Comparison of ENCODE assay signal across 8 cellular contexts in the genomic region with DNA sequence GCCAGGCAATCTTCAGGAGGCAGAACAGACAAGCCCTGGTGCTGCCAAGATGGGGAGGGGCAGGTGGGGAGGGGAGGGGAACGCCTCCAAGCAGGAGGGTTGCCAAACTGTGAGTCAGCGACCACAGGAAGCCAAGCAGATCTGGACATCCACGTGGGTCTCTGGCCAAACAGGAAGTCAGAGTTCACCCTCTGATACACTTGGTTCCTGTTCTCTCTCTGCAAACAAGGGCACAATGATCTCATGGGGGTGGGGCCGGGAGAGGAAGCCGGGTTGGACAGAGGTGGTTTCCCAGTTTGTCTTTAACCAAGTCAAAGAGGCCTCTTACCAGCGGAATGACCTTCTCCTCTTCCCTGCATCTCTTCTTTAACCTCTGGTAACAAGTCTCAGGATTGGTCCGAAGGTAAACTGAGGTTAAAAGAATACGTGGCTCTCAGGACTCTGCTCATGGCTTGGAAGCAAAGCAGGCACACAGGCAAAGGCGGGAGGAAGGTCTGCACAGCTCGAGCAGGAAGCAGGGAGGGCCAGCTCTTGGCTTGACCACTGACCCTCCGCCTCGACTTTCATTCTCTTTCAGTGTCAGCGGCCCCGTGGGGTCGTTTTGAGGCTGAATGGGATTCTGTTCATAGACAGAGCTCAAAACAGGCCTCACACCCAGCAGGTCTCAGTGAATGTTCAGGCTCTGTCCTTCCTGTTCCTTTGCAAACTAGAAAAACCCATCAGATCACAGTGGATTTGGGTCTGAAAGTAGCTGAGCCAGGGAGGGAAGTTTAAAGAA. TPM values are rescaled to one million over a fixed set of nuclear protein-coding genes. Genes with fewer than 3 reads are reported as not detected.
DNase-seq lines count a peak whose midpoint lies in the region; ATAC-seq and TF ChIP-seq lines count a peak whose summit lies in the region.

No MANE protein-coding gene starts in this region.

- H2BK120ac ChIP-seq in neuronal stem cell (ENCODE audit: low read depth, low read length): no peak overlapping the region

- H3K14ac ChIP-seq in neuronal stem cell (ENCODE audit: low read length): peak overlapping the region; percentile 78

- DNase-seq in AG10803 (ENCODE audit: low read depth): peak; percentile 98
- DNase-seq in activated T-helper 1 cell treated with anti-CD3 and anti-CD28 coated beads, Interleukin-12 subunit alpha, Interleukin-12 subunit beta, Interleukin-2, Interleukin-4 antibody, amounts not matched to agents 30 ng/mL and 10 ng/mL and 1 ng/mL, durations not matched to agents 14 hours and 24 hours and 36 hours (ENCODE audit: low spot score): peak; percentile 84
- DNase-seq in fibroblast of pulmonary artery (ENCODE audit: low read depth): peak; percentile 99
- no peak for DNase-seq in neuronal stem cell (ENCODE audit: low spot score)
- DNase-seq in stromal cell of bone marrow (ENCODE audit: low read depth): peak; percentile 96

- H3K27me3 Mint-ChIP-seq in activated T-helper 1 cell treated with anti-CD3 and anti-CD28 coated beads, Interleukin-12 subunit alpha, Interleukin-12 subunit beta, Interleukin-2, Interleukin-4 antibody, amounts not matched to agents 30 ng/mL and 10 ng/mL and 1 ng/mL, durations not matched to agents 14 hours and 24 hours and 36 hours (ENCODE audit: insufficient read depth): no peaks in the 10 kb centered on the region

- no peak overlapping the region for H3K9ac ChIP-seq in neuronal stem cell (ENCODE audit: low read depth, low read length, poor library complexity)

- WGBS in neuronal stem cell (ENCODE audit: extremely low coverage in 2 of 2, insufficient read length in 2 of 2, insufficient replicate concordance in 1 of 2), 2 donors: no CpG with 5 or more reads among the region's 15 CpGs

- H3K4ac ChIP-seq in neuronal stem cell (ENCODE audit: low read length): no peak overlapping the region

- peak overlapping the region; percentile 67 for H2BK5ac ChIP-seq in neuronal stem cell (ENCODE audit: low read length)

- peaks cover 0 to 20% of the 10 kb centered on the region in 2 donors for H3K36me3 ChIP-seq in neuronal stem cell (replicated peaks in 1 of 2; ENCODE audit: control insufficient read depth in 2 of 2, insufficient read depth in 2 of 2, low read length in 2 of 2)

- no peak overlapping the region for H2BK12ac ChIP-seq in neuronal stem cell (ENCODE audit: low read length)

- H3K27ac ChIP-seq in neuronal stem cell (replicated peaks; ENCODE audit: low read length): no peak overlapping the region

- intact Hi-C loops in activated T-helper 1 cell treated with anti-CD3 and anti-CD28 coated beads, Interleukin-12 subunit alpha, Interleukin-12 subunit beta, Interleukin-2, Interleukin-4 antibody, amounts not matched to agents 30 ng/mL and 10 ng/mL and 1 ng/mL, durations not matched to agents 14 hours and 24 hours and 36 hours (cut with micrococcal nuclease): loop anchor here (1.0 to 2.0 kb wide), 9 partner anchors 8 to 356 kb away; partner anchors contain the start of genes CKLF and CMTM3

- H3K79me1 ChIP-seq in neuronal stem cell (ENCODE audit: low read depth, low read length): no peaks in the 10 kb centered on the region

- H4K91ac ChIP-seq in neuronal stem cell (ENCODE audit: low read depth, low read length, poor library complexity): no peak overlapping the region

- peak overlapping the region; percentile 88 for H3K4me3 Mint-ChIP-seq in activated T-helper 1 cell treated with anti-CD3 and anti-CD28 coated beads, Interleukin-12 subunit alpha, Interleukin-12 subunit beta, Interleukin-2, Interleukin-4 antibody, amounts not matched to agents 30 ng/mL and 10 ng/mL and 1 ng/mL, durations not matched to agents 14 hours and 24 hours and 36 hours

- H2AK5ac ChIP-seq in neuronal stem cell (ENCODE audit: low read depth, low read length): peak overlapping the region; percentile 76

- ATAC-seq in GM19043 (IDR thresholded peaks at IDR 0.05; ENCODE audit: low read depth, unreplicated experiment) (peak; percentile 96), HG03378 (IDR thresholded peaks at IDR 0.05; ENCODE audit: unreplicated experiment) (peak; percentile 94)

- no peaks in the 10 kb centered on the region for H3K9me3 Mint-ChIP-seq in activated T-helper 1 cell treated with anti-CD3 and anti-CD28 coated beads, Interleukin-12 subunit alpha, Interleukin-12 subunit beta, Interleukin-2, Interleukin-4 antibody, amounts not matched to agents 30 ng/mL and 10 ng/mL and 1 ng/mL, durations not matched to agents 14 hours and 24 hours and 36 hours

- H4K8ac ChIP-seq in neuronal stem cell (ENCODE audit: low read depth, low read length): no peak overlapping the region

- H2BK15ac ChIP-seq in neuronal stem cell (ENCODE audit: low read length): peak overlapping the region; percentile 32

- H3K4me2 ChIP-seq in neuronal stem cell (ENCODE audit: insufficient read depth, low read length, poor library complexity, severe bottlenecking): no peak overlapping the region

- no peaks in the 10 kb centered on the region for H3K27me3 ChIP-seq in neuronal stem cell (ENCODE audit: control insufficient read depth in 3 of 3, insufficient read depth in 3 of 3, low read depth in 1 of 3, low read length in 3 of 3)

- no peak overlapping the region for H3K23ac ChIP-seq in neuronal stem cell (ENCODE audit: low read depth, low read length, poor library complexity)

- peak overlapping the region; percentile 59 for H3K18ac ChIP-seq in neuronal stem cell (ENCODE audit: low read length)

- no peaks in the 10 kb centered on the region for H3K9me3 ChIP-seq in neuronal stem cell (replicated peaks in 1 of 2; ENCODE audit: control insufficient read depth in 2 of 2, insufficient read depth in 1 of 2, low read depth in 1 of 2, low read length in 2 of 2)

- peak overlapping the region; percentile 85 for H2AFZ ChIP-seq in neuronal stem cell (ENCODE audit: low read length)

- H3K27ac Mint-ChIP-seq in activated T-helper 1 cell treated with anti-CD3 and anti-CD28 coated beads, Interleukin-12 subunit alpha, Interleukin-12 subunit beta, Interleukin-2, Interleukin-4 antibody, amounts not matched to agents 30 ng/mL and 10 ng/mL and 1 ng/mL, durations not matched to agents 14 hours and 24 hours and 36 hours: peak overlapping the region; percentile 99

- H3K4me3 ChIP-seq in AG10803 (ENCODE audit: low read length): peak overlapping the region; percentile 6; the same call in 1 of the 2 replicates
- H3K4me3 ChIP-seq in fibroblast of pulmonary artery (replicated peaks; ENCODE audit: low read depth, low read length): peak overlapping the region; percentile 18
- peak overlapping the region in 1 of 2 donors; percentile 31 for H3K4me3 ChIP-seq in neuronal stem cell (ENCODE audit: low read length in 2 of 2)

- H3K4me1 Mint-ChIP-seq in activated T-helper 1 cell treated with anti-CD3 and anti-CD28 coated beads, Interleukin-12 subunit alpha, Interleukin-12 subunit beta, Interleukin-2, Interleukin-4 antibody, amounts not matched to agents 30 ng/mL and 10 ng/mL and 1 ng/mL, durations not matched to agents 14 hours and 24 hours and 36 hours (ENCODE audit: low read depth): peaks cover 78% of the 10 kb centered on the region

- H3K4me1 ChIP-seq in neuronal stem cell (ENCODE audit: control insufficient read depth in 2 of 2, insufficient read depth in 1 of 2, low read depth in 1 of 2, low read length in 2 of 2): peaks cover 18 to 27% of the 10 kb centered on the region in 2 donors

- H3K36me3 Mint-ChIP-seq in activated T-helper 1 cell treated with anti-CD3 and anti-CD28 coated beads, Interleukin-12 subunit alpha, Interleukin-12 subunit beta, Interleukin-2, Interleukin-4 antibody, amounts not matched to agents 30 ng/mL and 10 ng/mL and 1 ng/mL, durations not matched to agents 14 hours and 24 hours and 36 hours (ENCODE audit: low read depth): peaks cover 17% of the 10 kb centered on the region

- no peak for TF ChIP-seq CTCF in AG10803 (conservative IDR thresholded peaks at IDR 0.05; ENCODE audit: low read length)
- no peak for TF ChIP-seq CTCF in fibroblast of pulmonary artery (IDR thresholded peaks at IDR 0.05; ENCODE audit: low read length, missing control alignments)

TF ChIP-seq in PFSK-1, 5 proteins besides CTCF, POLR2A, EP300 and RAD21 (continues in another document):
- peak; percentile 55; the same call in 1 of the 2 replicates for TF ChIP-seq POLR2AphosphoS5 (IDR thresholded peaks at IDR 0.05; ENCODE audit: low read depth, low read length)
- TF ChIP-seq SIN3A (IDR thresholded peaks at IDR 0.05; ENCODE audit: borderline replicate concordance, insufficient read depth, low read length): peak; percentile 81; the same call in 1 of the 2 replicates
- TF ChIP-seq TAF1 (IDR thresholded peaks at IDR 0.05; ENCODE audit: borderline replicate concordance, insufficient read depth, low read length): 0 out of 2 replicates have a peak, but pooled peaks have one; percentile 17

RNA-seq across cellular contexts. Expression of gene TK2, which starts 32.9 kb away (rescaled TPM):
- polyA plus RNA-seq in PFSK-1 (2012; ENCODE audit: insufficient read length, low read depth): 6.0 TPM
- 7.3 and 8.4 TPM in 2 replicates for total RNA-seq in activated T-helper 1 cell treated with anti-CD3 and anti-CD28 coated beads, Interleukin-12 subunit alpha, Interleukin-12 subunit beta, Interleukin-2, Interleukin-4 antibody, amounts not matched to agents 30 ng/mL and 10 ng/mL and 1 ng/mL, durations not matched to agents 14 hours and 24 hours and 36 hours
- 3.4 TPM for polyA plus RNA-seq in neuronal stem cell (2013, experiment 1 of 2)
- 3.4 TPM for polyA plus RNA-seq in neuronal stem cell (2013, experiment 2 of 2)

RNA-seq across cellular contexts. Expression of gene CKLF, which starts 35.4 kb away (rescaled TPM):
- polyA plus RNA-seq in PFSK-1 (2012; ENCODE audit: insufficient read length, low read depth): 51.6 TPM
- total RNA-seq in activated T-helper 1 cell treated with anti-CD3 and anti-CD28 coated beads, Interleukin-12 subunit alpha, Interleukin-12 subunit beta, Interleukin-2, Interleukin-4 antibody, amounts not matched to agents 30 ng/mL and 10 ng/mL and 1 ng/mL, durations not matched to agents 14 hours and 24 hours and 36 hours: 153 and 159 TPM in 2 replicates
- 37.5 TPM for polyA plus RNA-seq in neuronal stem cell (2013, experiment 1 of 2)
- polyA plus RNA-seq in neuronal stem cell (2013, experiment 2 of 2): 41.1 TPM

RNA-seq across cellular contexts. Expression of gene CMTM1, which starts 49.2 kb away (rescaled TPM):
- polyA plus RNA-seq in PFSK-1 (2012; ENCODE audit: insufficient read length, low read depth): 7.6 TPM
- 12.5 and 13.9 TPM in 2 replicates for total RNA-seq in activated T-helper 1 cell treated with anti-CD3 and anti-CD28 coated beads, Interleukin-12 subunit alpha, Interleukin-12 subunit beta, Interleukin-2, Interleukin-4 antibody, amounts not matched to agents 30 ng/mL and 10 ng/mL and 1 ng/mL, durations not matched to agents 14 hours and 24 hours and 36 hours
- polyA plus RNA-seq in neuronal stem cell (2013, experiment 1 of 2): 3.8 TPM
- 4.4 TPM for polyA plus RNA-seq in neuronal stem cell (2013, experiment 2 of 2)
